ENCODE assay signal across 1 cellular context in the genomic region with DNA sequence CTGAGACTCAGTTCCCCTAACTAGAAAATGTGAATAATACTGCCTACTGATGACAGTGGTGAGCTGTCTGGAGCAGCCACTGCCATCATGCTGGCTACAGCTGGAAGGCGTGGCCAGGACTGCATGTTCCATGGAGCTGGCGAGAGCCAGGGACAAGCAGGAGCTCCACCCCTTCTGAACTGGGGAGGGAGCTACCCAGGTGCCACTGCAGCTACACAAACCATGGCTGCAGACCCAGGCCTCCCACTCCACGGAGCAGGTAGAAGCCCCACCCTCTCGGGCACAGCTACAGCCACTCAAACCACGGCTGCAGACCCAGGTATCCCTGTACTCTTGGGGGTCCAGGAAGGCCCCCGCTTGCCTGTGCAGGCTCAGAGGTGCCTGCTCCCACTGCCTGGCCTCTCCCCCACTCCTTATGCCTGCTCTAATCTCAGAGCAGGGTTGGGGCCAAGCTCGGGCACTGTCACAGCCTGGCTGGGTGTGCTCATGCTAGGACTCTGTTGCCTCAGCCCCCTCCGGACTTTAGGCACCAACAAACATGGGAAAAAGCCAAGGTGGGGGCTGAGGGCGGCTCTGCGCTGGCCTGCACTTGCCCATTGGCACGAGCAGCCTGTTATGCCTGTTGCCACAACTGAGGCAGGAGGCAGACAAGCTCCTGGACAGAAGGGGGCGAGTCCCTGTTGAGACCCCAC.
TF ChIP-seq lines count a peak whose summit lies in the region.

No MANE protein-coding gene starts in this region.

TF ChIP-seq in HepG2, 621 proteins besides CTCF, POLR2A, EP300 and RAD21 (continued from another document):
- 0 out of 2 replicates have a peak, but pooled peaks have one; percentile 54 for TF ChIP-seq PCBP1 (IDR thresholded peaks at IDR 0.05; ENCODE audit: borderline replicate concordance, low read depth, low read length)
TF ChIP-seq in HepG2: peak in this region for 1.
